8 cellular contexts compared by ENCODE assay signal in genomic region chr11:66727282-66727882, GRCh38. TPM values are rescaled to one million over a fixed set of nuclear protein-coding genes. Genes with fewer than 3 reads are reported as not detected.
DNase-seq lines count a peak whose midpoint lies in the region; ATAC-seq and TF ChIP-seq lines count a peak whose summit lies in the region.

No MANE protein-coding gene starts in this region.

- H3K27ac ChIP-seq in mesodermal cell (ENCODE audit: low read depth, low read length, severe bottlenecking) (no peak overlapping the region), urinary bladder (ENCODE audit: low read depth) (no peak overlapping the region)

- H3K9me3 ChIP-seq in mesodermal cell (ENCODE audit: control insufficient read depth, low read length) = no peaks in the 10 kb centered on the region

- H3K4me3 ChIP-seq in AG09309 (ENCODE audit: control insufficient read depth, low read depth, low read length) (peak overlapping the region; percentile 44), mesodermal cell (ENCODE audit: extremely low read depth, insufficient read depth, low read length, poor library complexity, severe bottlenecking) (peak overlapping the region; percentile 41), urinary bladder (ENCODE audit: low read depth, low read length) (peak overlapping the region; percentile 70)

- H3K36me3 ChIP-seq in mesodermal cell (ENCODE audit: control insufficient read depth, insufficient read depth, low read length) = no peaks in the 10 kb centered on the region
- H3K36me3 ChIP-seq in urinary bladder (ENCODE audit: insufficient read depth) = no peaks in the 10 kb centered on the region

- no peak for TF ChIP-seq CTCF in AG09309 (IDR thresholded peaks at IDR 0.05; ENCODE audit: control insufficient read depth, insufficient read depth, low read depth, low read length, missing control alignments)
- TF ChIP-seq CTCF in GM20000 (IDR thresholded peaks at IDR 0.05; ENCODE audit: extremely low read depth, missing control alignments) = no peak

- ATAC-seq in GM21381 (IDR thresholded peaks at IDR 0.05; ENCODE audit: unreplicated experiment) = no peak

- DNase-seq in AG09309 (ENCODE audit: low read depth) (no peak), GM20000 (ENCODE audit: low spot score) (peak; percentile 72), T-helper 1 cell (peak in 3 of 5 donors; percentile 11 to 17 (median 15)), ecto neural progenitor cell (ENCODE audit: low spot score) (peak; percentile 64)
- DNase-seq in NK-92 treated with Interleukin-12 subunit alpha and Interleukin-12 subunit beta, amount 100 ng/mL, for 24 hours (lab: John Stamatoyannopoulos, UW) = no peak

- H3K4me1 ChIP-seq in mesodermal cell (ENCODE audit: control insufficient read depth, insufficient read depth, low read length, poor library complexity, severe bottlenecking) (peaks cover 18% of the 10 kb centered on the region), urinary bladder (ENCODE audit: insufficient read depth) (peaks cover 4% of the 10 kb centered on the region)

- 1% methylated on average over 49 to 55 of the region's 58 CpGs for WGBS in mesodermal cell (ENCODE audit: insufficient coverage in 2 of 2), 2 experiments
- 1% methylated on average over 58 of the region's 58 CpGs for WGBS in urinary bladder

RNA-seq across cellular contexts. Expression of gene SPTBN2, which starts 1.6 kb away (rescaled TPM):
- polyA plus RNA-seq in mesodermal cell (2013, experiment 1 of 2) = 24.9 TPM
- 33.4 TPM for polyA plus RNA-seq in mesodermal cell (2013, experiment 2 of 2)
- 6.7 TPM for total RNA-seq in urinary bladder
- 2.5 TPM for polyA plus RNA-seq in urinary bladder

RNA-seq across cellular contexts. Expression of gene RBM4B, which starts 49.7 kb away (rescaled TPM):
- 21.7 TPM for polyA plus RNA-seq in mesodermal cell (2013, experiment 1 of 2)
- 25.5 TPM for polyA plus RNA-seq in mesodermal cell (2013, experiment 2 of 2)
- 47.4 TPM for total RNA-seq in urinary bladder
- 21.4 TPM for polyA plus RNA-seq in urinary bladder

Comparison
In these comparisons a context has a peak if more than half of its experiments do, and no peak if none do; other contexts are left out.
1. DNase-seq: peak in GM20000 (single experiment), T-helper 1 cell (3 of 5) and ecto neural progenitor cell (single experiment); none in AG09309 (single experiment) and NK-92 treated with Interleukin-12 subunit alpha and Interleukin-12 subunit beta, amount 100 ng/mL, for 24 hours (single experiment).
2. Peak in every context shown above with its lines, with median percentiles within 50 percentile points of each other: H3K4me3 ChIP-seq.